In genomic region chr20:15332711-15333160, GRCh38 we compare ENCODE assay signal across 16 cellular contexts.
DNase-seq lines count a peak whose midpoint lies in the region; ATAC-seq and TF ChIP-seq lines count a peak whose summit lies in the region.
"Had no signal": no experiment of that assay in that cellular context is flagged by ENCODE, and none has a peak within 500 bp of the region (broad histone marks: within the 10 kb centered on the region; RNA-seq: fewer than 3 reads in every experiment).

No MANE protein-coding gene starts in this region.

- TF ChIP-seq CTCF in ascending aorta (IDR thresholded peaks at IDR 0.05), result no peak
- no peak for TF ChIP-seq CTCF in gastroesophageal sphincter (IDR thresholded peaks at IDR 0.05)

- peaks cover 1% of the 10 kb centered on the region for H3K9me3 Mint-ChIP-seq in activated naive CD4-positive, alpha-beta T cell treated with anti-CD3 and anti-CD28 coated beads, Interleukin-2, amount 10 ng/mL, durations not matched to agents 7 days and 5 days

- TF ChIP-seq EP300 in gastroesophageal sphincter (IDR thresholded peaks at IDR 0.05), result no peak

- 100% methylated on average over 1 of the region's 1 CpG for WGBS in gastroesophageal sphincter (ENCODE audit: low coverage in 1 of 2), 2 donors

- H3K4me1 ChIP-seq in BLaER1, result peaks cover 7% of the 10 kb centered on the region
- H3K4me1 ChIP-seq in ascending aorta, result no peaks in the 10 kb centered on the region
- no peaks in the 10 kb centered on the region for H3K4me1 ChIP-seq in gastroesophageal sphincter
- H3K4me1 ChIP-seq: esophagus squamous epithelium had no signal

- H3K4me2 ChIP-seq in BLaER1, result peak overlapping the region; percentile 22

- H3K36me3 ChIP-seq in BLaER1 (no peaks in the 10 kb centered on the region), ascending aorta (no peaks in the 10 kb centered on the region), gastroesophageal sphincter (no peaks in the 10 kb centered on the region)
- H3K36me3 ChIP-seq: esophagus squamous epithelium had no signal

- H3K27ac Mint-ChIP-seq in activated naive CD4-positive, alpha-beta T cell treated with anti-CD3 and anti-CD28 coated beads, Interleukin-2, amount 10 ng/mL, durations not matched to agents 7 days and 5 days, result no peak overlapping the region

- H3K9ac ChIP-seq in BLaER1, result no peak overlapping the region
- H3K9ac ChIP-seq: GM23248 had no signal

- H3K27me3 ChIP-seq in BLaER1 (no peaks in the 10 kb centered on the region), ascending aorta (no peaks in the 10 kb centered on the region), gastroesophageal sphincter (no peaks in the 10 kb centered on the region)
- H3K27me3 ChIP-seq: esophagus squamous epithelium had no signal

- no peaks in the 10 kb centered on the region for H3K4me1 Mint-ChIP-seq in activated naive CD4-positive, alpha-beta T cell treated with anti-CD3 and anti-CD28 coated beads, Interleukin-2, amount 10 ng/mL, durations not matched to agents 7 days and 5 days

- no peaks in the 10 kb centered on the region for H4K20me1 ChIP-seq in BLaER1

- TF ChIP-seq POLR2A in gastroesophageal sphincter (IDR thresholded peaks at IDR 0.05), result no peak

- H3K4me3 ChIP-seq in BLaER1 (no peak overlapping the region), ascending aorta (no peak overlapping the region), gastroesophageal sphincter (no peak overlapping the region)
- H3K4me3 ChIP-seq: esophagus squamous epithelium, GM23248, mucosa of descending colon had no signal

- no peaks in the 10 kb centered on the region for H3K27me3 Mint-ChIP-seq in activated naive CD4-positive, alpha-beta T cell treated with anti-CD3 and anti-CD28 coated beads, Interleukin-2, amount 10 ng/mL, durations not matched to agents 7 days and 5 days

- intact Hi-C loops in ascending aorta (cut with DNase I), result no loop called here

- H3K27ac ChIP-seq in BLaER1, result no peak overlapping the region
- no peak overlapping the region for H3K27ac ChIP-seq in ascending aorta
- no peak overlapping the region for H3K27ac ChIP-seq in gastroesophageal sphincter
- H3K27ac ChIP-seq: esophagus squamous epithelium, GM23248 had no signal

- no peak for DNase-seq in ascending aorta (ENCODE audit: low spot score in 2 of 2)
- DNase-seq in inferior parietal cortex (ENCODE audit: extremely low spot score), result no peak
- DNase-seq in activated naive CD4-positive, alpha-beta T cell treated with anti-CD3 and anti-CD28 coated beads, Interleukin-2, amount 10 ng/mL, durations not matched to agents 7 days and 5 days, result no peak
- DNase-seq: activated naive CD4-positive, alpha-beta T cell treated with Interleukin-2 at 50 U/mL for 16 hours; cerebellar nuclear complex; EL; esophagus squamous epithelium; GM23248; mucosa of descending colon; NCI-H2081 treated with DMSO at 0.1 percent for 48 hours; stimulated activated CD4-positive, alpha-beta T cell treated with anti-CD3 and anti-CD28 coated beads, Interleukin-4, amount 100 ng/mL, for 24 hours had no signal

- H3K9me3 ChIP-seq in BLaER1 (no peaks in the 10 kb centered on the region), ascending aorta (no peaks in the 10 kb centered on the region), gastroesophageal sphincter (no peaks in the 10 kb centered on the region)
- H3K9me3 ChIP-seq: esophagus squamous epithelium, mucosa of descending colon had no signal

- no peak overlapping the region for H3K4me3 Mint-ChIP-seq in activated naive CD4-positive, alpha-beta T cell treated with anti-CD3 and anti-CD28 coated beads, Interleukin-2, amount 10 ng/mL, durations not matched to agents 7 days and 5 days

- H3K36me3 Mint-ChIP-seq in activated naive CD4-positive, alpha-beta T cell treated with anti-CD3 and anti-CD28 coated beads, Interleukin-2, amount 10 ng/mL, durations not matched to agents 7 days and 5 days, result no peaks in the 10 kb centered on the region

- ATAC-seq in GM19324 (IDR thresholded peaks at IDR 0.05; ENCODE audit: low FRiP score, unreplicated experiment), result peak; percentile 60
- peak; percentile 60 for ATAC-seq in HG02588 (IDR thresholded peaks at IDR 0.05; ENCODE audit: unreplicated experiment)
- peak; percentile 80 for ATAC-seq in HG03196 (IDR thresholded peaks at IDR 0.05; ENCODE audit: unreplicated experiment)
- ATAC-seq in gastroesophageal sphincter, result no peak
- ATAC-seq: mucosa of descending colon had no signal

- CTCF ChIA-PET in activated naive CD4-positive, alpha-beta T cell treated with anti-CD3 and anti-CD28 coated beads, Interleukin-2, amount 10 ng/mL, durations not matched to agents 7 days and 5 days (lab: Charles Lee), result no interaction called here
